Comparison of ENCODE assay signal across 34 cellular contexts in genomic region chr5:67344870-67345269, GRCh38.
"Had no signal": no experiment of that assay in that cellular context is flagged by ENCODE, and none has a peak within 500 bp of the region (broad histone marks: within the 10 kb centered on the region; RNA-seq: fewer than 3 reads in every experiment).

No MANE protein-coding gene starts in this region.

- H3K36me3 ChIP-seq: MG63 had no signal

- H3K4me3 ChIP-seq: MG63 had no signal

- H3K27ac ChIP-seq: KMS-11 had no signal

- DNase-seq: Karpas-422, Kasumi-1, MG63, MM.1S, MV-4-11, NCI-H1048, NCI-H1092, NCI-H1092 treated with DMSO at 0.1 percent for 48 hours, NCI-H1105, NCI-H1105 treated with DMSO at 0.1 percent for 48 hours, NCI-H1417, NCI-H1417 treated with DMSO at 0.1 percent for 48 hours, NCI-H1436, NCI-H1436 treated with DMSO at 0.1 percent for 48 hours, NCI-H146, NCI-H1694, NCI-H187, NCI-H187 treated with DMSO at 0.1 percent for 48 hours, NCI-H1930, NCI-H2029, NCI-H2029 treated with DMSO at 0.1 percent for 48 hours, NCI-H2081, NCI-H2081 treated with DMSO at 0.1 percent for 48 hours, NCI-H2107, NCI-H2171, NCI-H2171 treated with DMSO at 0.1 percent for 48 hours, NCI-H2227 treated with DMSO at 0.1 percent for 48 hours, NCI-H226, NCI-H345, NCI-H446, NCI-H446 treated with DMSO at 0.1 percent for 48 hours, NCI-H510A, NCI-H510A treated with DMSO at 0.1 percent for 48 hours had no signal
